Comparison of ENCODE assay signal across 1 cellular context in the genomic region with DNA sequence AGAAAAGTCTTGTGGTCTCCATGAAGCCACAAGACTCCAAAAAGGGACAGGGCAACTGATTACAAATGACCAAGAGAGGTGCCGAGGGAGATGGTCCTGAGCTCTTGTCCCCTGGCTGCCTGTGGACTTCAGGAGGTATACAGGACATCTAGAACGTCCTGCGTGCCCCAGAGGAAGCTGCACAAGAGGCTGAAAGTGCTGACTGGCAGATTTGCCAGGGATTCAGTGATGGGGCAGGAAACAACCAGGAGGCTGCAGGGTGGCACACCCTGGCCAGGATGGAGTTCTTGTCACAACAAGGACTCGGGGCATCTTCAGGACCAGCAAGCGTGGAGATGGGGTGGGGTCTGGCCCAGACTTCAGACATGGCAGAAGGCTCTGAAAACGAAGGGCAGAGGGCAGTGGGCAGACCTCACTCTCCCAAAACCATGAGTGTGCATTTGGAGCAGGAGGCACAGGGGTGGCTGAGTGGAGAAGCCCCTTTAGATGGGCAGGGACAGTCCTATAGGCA.
A peak's percentile ranks its signal among the peaks of the same experiment; 100 is the strongest.
TF ChIP-seq lines count a peak whose summit lies in the region.

No MANE protein-coding gene starts in this region.

TF ChIP-seq in IMR-90, 13 proteins besides CTCF, POLR2A, EP300 and RAD21:
- TF ChIP-seq MAFK (IDR thresholded peaks at IDR 0.05; ENCODE audit: low read depth, low read length): peak; percentile 89
- no peak for TF ChIP-seq MAZ (IDR thresholded peaks at IDR 0.05; ENCODE audit: borderline replicate concordance, low read depth, low read length)
